ENCODE assay signal across 1 cellular context in genomic region chr18:50097702-50098101, GRCh38.
TF ChIP-seq lines count a peak whose summit lies in the region.

No MANE protein-coding gene starts in this region.

TF ChIP-seq in GM12878, 131 proteins besides CTCF, POLR2A, EP300 and RAD21 (continued from another document):
- TF ChIP-seq RELB (IDR thresholded peaks at IDR 0.05; ENCODE audit: low read depth) = peak; percentile 52; the same call in 1 of the 2 replicates
- no peak for TF ChIP-seq USF1 (IDR thresholded peaks at IDR 0.05; ENCODE audit: borderline replicate concordance, extremely low read length, insufficient read depth, low read depth, low read length)
- TF ChIP-seq ATF3 (IDR thresholded peaks at IDR 0.05; ENCODE audit: borderline replicate concordance, extremely low read depth, low read depth, low read length) = no peak
- TF ChIP-seq KLF5 (IDR thresholded peaks at IDR 0.05; ENCODE audit: partially characterized antibody) = no peak
- no peak for TF ChIP-seq E2F4 (IDR thresholded peaks at IDR 0.05; ENCODE audit: low read depth, low read length)
- TF ChIP-seq IKZF1 (conservative IDR thresholded peaks at IDR 0.05) = peak; percentile 89
- TF ChIP-seq JUNB (IDR thresholded peaks at IDR 0.05) = peak; percentile 94
- TF ChIP-seq CBX3 (IDR thresholded peaks at IDR 0.05; ENCODE audit: borderline replicate concordance, low read depth) = no peak
- TF ChIP-seq SREBF1 (IDR thresholded peaks at IDR 0.05; ENCODE audit: low read length) = no peak
- TF ChIP-seq CEBPB (IDR thresholded peaks at IDR 0.05; ENCODE audit: borderline replicate concordance in 1 of 2, low read depth in 2 of 2, low read length in 2 of 2) = no peak
- TF ChIP-seq MEF2A (IDR thresholded peaks at IDR 0.05; ENCODE audit: insufficient read depth, low read depth, low read length) = no peak
- TF ChIP-seq EZH2 (IDR thresholded peaks at IDR 0.05; ENCODE audit: borderline replicate concordance, control insufficient read depth, low read depth, low read length) = no peak
- peak; percentile 68 for TF ChIP-seq BCL11A (IDR thresholded peaks at IDR 0.05; ENCODE audit: low read depth, low read length)
- no peak for TF ChIP-seq BCL3 (IDR thresholded peaks at IDR 0.05; ENCODE audit: borderline replicate concordance, insufficient read depth, low read depth, low read length, poor library complexity, severe bottlenecking)
- TF ChIP-seq ZNF622 (IDR thresholded peaks at IDR 0.05) = no peak
- TF ChIP-seq MLLT1 (IDR thresholded peaks at IDR 0.05) = no peak
- peak; percentile 89 for TF ChIP-seq EED (IDR thresholded peaks at IDR 0.05; ENCODE audit: low read depth)
- TF ChIP-seq CEBPZ (IDR thresholded peaks at IDR 0.05; ENCODE audit: low read depth, low read length) = no peak
- no peak for TF ChIP-seq ESRRA (IDR thresholded peaks at IDR 0.05; ENCODE audit: low read length)
- no peak for TF ChIP-seq PBX3 (IDR thresholded peaks at IDR 0.05; ENCODE audit: insufficient replicate concordance, low read depth, low read length)
- TF ChIP-seq HDAC6 (IDR thresholded peaks at IDR 0.05; ENCODE audit: unreplicated experiment) = no peak
- no peak for TF ChIP-seq SMAD5 (IDR thresholded peaks at IDR 0.05; ENCODE audit: low read depth)
- TF ChIP-seq NRF1 (conservative IDR thresholded peaks at IDR 0.05; ENCODE audit: low read depth, low read length) = no peak
- TF ChIP-seq NFIC (IDR thresholded peaks at IDR 0.05; ENCODE audit: low read depth, low read length) = peak; percentile 65; the same call in 1 of the 2 replicates
- no peak for TF ChIP-seq POLR2AphosphoS2 (IDR thresholded peaks at IDR 0.05; ENCODE audit: low read depth, low read length)
- TF ChIP-seq IRF4 (IDR thresholded peaks at IDR 0.05; ENCODE audit: low read depth, low read length) = peak; percentile 66; the same call in 1 of the 2 replicates
- TF ChIP-seq HCFC1 (IDR thresholded peaks at IDR 0.05; ENCODE audit: low read length) = no peak
- no peak for TF ChIP-seq MEF2B (IDR thresholded peaks at IDR 0.05; ENCODE audit: partially characterized antibody, poor library complexity, severe bottlenecking)
- peak; percentile 55; the same call in 1 of the 2 replicates for TF ChIP-seq GATAD2B (conservative IDR thresholded peaks at IDR 0.05; ENCODE audit: low read depth)
- peak; percentile 65 for TF ChIP-seq NR2F1 (conservative IDR thresholded peaks at IDR 0.05)
- TF ChIP-seq FOXK2 (IDR thresholded peaks at IDR 0.05) = no peak
- TF ChIP-seq SMARCA5 (IDR thresholded peaks at IDR 0.05) = no peak
- peak; percentile 52 for TF ChIP-seq NBN (IDR thresholded peaks at IDR 0.05)
- no peak for TF ChIP-seq LARP7 (IDR thresholded peaks at IDR 0.05)
- peak; percentile 87 for TF ChIP-seq DPF2 (IDR thresholded peaks at IDR 0.05)
- TF ChIP-seq CBFB (IDR thresholded peaks at IDR 0.05; ENCODE audit: low read depth) = no peak
- TF ChIP-seq JUND (IDR thresholded peaks at IDR 0.05; ENCODE audit: low read depth, low read length) = 0 out of 2 replicates have a peak, but pooled peaks have one; percentile 48
- no peak for TF ChIP-seq NR2C2 (IDR thresholded peaks at IDR 0.05; ENCODE audit: borderline replicate concordance, control insufficient read depth, insufficient read length, low read depth)
- TF ChIP-seq GABPA (IDR thresholded peaks at IDR 0.05; ENCODE audit: low read depth) = 0 out of 2 replicates have a peak, but pooled peaks have one; percentile 25
